In the genomic region with DNA sequence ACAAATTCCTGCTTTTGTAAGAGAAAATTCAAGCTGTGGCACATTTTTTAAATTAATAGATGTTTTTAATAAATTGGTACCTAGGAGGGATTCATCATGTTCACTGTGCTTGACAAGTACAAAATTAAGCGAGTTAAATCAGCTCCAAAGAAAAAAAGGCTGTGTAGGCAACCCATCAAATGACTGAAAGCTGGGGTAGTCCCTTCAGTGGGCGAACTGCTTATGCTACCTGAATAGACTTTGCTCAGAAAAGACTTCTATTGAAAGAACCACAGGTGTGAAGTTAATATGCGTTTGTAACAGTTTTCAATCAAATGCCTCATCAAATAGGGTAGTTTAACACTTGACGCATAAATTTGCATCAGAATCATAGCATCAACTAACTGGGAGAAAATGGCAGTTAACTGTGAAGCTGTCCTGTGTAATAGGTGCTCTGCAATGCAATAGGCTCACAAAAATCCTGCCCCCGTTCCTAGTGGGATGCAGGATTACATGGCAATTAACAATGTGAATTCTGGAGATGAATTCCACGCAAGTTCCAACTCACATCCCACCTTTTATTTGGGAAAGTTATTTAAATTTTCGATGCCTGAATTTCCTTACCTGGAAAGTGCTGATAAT, we compare ENCODE assay signal across 2 cellular contexts.
TF ChIP-seq lines count a peak whose summit lies in the region.

No MANE protein-coding gene starts in this region.

TF ChIP-seq in WTC11, 78 proteins besides CTCF, POLR2A, EP300 and RAD21:
- TF ChIP-seq, protein P1, sequence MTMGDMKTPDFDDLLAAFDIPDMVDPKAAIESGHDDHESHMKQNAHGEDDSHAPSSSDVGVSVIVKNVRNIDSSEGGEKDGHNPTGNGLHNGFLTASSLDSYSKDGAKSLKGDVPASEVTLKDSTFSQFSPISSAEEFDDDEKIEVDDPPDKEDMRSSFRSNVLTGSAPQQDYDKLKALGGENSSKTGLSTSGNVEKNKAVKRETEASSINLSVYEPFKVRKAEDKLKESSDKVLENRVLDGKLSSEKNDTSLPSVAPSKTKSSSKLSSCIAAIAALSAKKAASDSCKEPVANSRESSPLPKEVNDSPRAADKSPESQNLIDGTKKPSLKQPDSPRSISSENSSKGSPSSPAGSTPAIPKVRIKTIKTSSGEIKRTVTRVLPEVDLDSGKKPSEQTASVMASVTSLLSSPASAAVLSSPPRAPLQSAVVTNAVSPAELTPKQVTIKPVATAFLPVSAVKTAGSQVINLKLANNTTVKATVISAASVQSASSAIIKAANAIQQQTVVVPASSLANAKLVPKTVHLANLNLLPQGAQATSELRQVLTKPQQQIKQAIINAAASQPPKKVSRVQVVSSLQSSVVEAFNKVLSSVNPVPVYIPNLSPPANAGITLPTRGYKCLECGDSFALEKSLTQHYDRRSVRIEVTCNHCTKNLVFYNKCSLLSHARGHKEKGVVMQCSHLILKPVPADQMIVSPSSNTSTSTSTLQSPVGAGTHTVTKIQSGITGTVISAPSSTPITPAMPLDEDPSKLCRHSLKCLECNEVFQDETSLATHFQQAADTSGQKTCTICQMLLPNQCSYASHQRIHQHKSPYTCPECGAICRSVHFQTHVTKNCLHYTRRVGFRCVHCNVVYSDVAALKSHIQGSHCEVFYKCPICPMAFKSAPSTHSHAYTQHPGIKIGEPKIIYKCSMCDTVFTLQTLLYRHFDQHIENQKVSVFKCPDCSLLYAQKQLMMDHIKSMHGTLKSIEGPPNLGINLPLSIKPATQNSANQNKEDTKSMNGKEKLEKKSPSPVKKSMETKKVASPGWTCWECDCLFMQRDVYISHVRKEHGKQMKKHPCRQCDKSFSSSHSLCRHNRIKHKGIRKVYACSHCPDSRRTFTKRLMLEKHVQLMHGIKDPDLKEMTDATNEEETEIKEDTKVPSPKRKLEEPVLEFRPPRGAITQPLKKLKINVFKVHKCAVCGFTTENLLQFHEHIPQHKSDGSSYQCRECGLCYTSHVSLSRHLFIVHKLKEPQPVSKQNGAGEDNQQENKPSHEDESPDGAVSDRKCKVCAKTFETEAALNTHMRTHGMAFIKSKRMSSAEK (CRISPR knock-in tag; IDR thresholded peaks at IDR 0.05; ENCODE audit: borderline replicate concordance), result no peak
- TF ChIP-seq, protein P2, sequence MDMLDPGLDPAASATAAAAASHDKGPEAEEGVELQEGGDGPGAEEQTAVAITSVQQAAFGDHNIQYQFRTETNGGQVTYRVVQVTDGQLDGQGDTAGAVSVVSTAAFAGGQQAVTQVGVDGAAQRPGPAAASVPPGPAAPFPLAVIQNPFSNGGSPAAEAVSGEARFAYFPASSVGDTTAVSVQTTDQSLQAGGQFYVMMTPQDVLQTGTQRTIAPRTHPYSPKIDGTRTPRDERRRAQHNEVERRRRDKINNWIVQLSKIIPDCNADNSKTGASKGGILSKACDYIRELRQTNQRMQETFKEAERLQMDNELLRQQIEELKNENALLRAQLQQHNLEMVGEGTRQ (CRISPR knock-in tag; IDR thresholded peaks at IDR 0.05), result no peak
- TF ChIP-seq, protein P3, sequence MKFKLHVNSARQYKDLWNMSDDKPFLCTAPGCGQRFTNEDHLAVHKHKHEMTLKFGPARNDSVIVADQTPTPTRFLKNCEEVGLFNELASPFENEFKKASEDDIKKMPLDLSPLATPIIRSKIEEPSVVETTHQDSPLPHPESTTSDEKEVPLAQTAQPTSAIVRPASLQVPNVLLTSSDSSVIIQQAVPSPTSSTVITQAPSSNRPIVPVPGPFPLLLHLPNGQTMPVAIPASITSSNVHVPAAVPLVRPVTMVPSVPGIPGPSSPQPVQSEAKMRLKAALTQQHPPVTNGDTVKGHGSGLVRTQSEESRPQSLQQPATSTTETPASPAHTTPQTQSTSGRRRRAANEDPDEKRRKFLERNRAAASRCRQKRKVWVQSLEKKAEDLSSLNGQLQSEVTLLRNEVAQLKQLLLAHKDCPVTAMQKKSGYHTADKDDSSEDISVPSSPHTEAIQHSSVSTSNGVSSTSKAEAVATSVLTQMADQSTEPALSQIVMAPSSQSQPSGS (CRISPR knock-in tag; IDR thresholded peaks at IDR 0.05; ENCODE audit: borderline replicate concordance, low read depth), result no peak
- TF ChIP-seq, protein P4, sequence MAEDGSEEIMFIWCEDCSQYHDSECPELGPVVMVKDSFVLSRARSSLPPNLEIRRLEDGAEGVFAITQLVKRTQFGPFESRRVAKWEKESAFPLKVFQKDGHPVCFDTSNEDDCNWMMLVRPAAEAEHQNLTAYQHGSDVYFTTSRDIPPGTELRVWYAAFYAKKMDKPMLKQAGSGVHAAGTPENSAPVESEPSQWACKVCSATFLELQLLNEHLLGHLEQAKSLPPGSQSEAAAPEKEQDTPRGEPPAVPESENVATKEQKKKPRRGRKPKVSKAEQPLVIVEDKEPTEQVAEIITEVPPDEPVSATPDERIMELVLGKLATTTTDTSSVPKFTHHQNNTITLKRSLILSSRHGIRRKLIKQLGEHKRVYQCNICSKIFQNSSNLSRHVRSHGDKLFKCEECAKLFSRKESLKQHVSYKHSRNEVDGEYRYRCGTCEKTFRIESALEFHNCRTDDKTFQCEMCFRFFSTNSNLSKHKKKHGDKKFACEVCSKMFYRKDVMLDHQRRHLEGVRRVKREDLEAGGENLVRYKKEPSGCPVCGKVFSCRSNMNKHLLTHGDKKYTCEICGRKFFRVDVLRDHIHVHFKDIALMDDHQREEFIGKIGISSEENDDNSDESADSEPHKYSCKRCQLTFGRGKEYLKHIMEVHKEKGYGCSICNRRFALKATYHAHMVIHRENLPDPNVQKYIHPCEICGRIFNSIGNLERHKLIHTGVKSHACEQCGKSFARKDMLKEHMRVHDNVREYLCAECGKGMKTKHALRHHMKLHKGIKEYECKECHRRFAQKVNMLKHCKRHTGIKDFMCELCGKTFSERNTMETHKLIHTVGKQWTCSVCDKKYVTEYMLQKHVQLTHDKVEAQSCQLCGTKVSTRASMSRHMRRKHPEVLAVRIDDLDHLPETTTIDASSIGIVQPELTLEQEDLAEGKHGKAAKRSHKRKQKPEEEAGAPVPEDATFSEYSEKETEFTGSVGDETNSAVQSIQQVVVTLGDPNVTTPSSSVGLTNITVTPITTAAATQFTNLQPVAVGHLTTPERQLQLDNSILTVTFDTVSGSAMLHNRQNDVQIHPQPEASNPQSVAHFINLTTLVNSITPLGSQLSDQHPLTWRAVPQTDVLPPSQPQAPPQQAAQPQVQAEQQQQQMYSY (CRISPR knock-in tag; IDR thresholded peaks at IDR 0.05), result no peak
- TF ChIP-seq, protein P5, sequence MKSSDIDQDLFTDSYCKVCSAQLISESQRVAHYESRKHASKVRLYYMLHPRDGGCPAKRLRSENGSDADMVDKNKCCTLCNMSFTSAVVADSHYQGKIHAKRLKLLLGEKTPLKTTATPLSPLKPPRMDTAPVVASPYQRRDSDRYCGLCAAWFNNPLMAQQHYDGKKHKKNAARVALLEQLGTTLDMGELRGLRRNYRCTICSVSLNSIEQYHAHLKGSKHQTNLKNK (CRISPR knock-in tag; IDR thresholded peaks at IDR 0.05), result no peak
- TF ChIP-seq ZBTB21 (CRISPR knock-in tag; IDR thresholded peaks at IDR 0.05; ENCODE audit: borderline replicate concordance), result no peak
- TF ChIP-seq NR1H2 (CRISPR knock-in tag; IDR thresholded peaks at IDR 0.05), result no peak
- TF ChIP-seq MYBL2 (CRISPR knock-in tag; IDR thresholded peaks at IDR 0.05), result no peak
- no peak for TF ChIP-seq SMAD4 (CRISPR knock-in tag; IDR thresholded peaks at IDR 0.05)
- no peak for TF ChIP-seq ESRRA (CRISPR knock-in tag; IDR thresholded peaks at IDR 0.05; ENCODE audit: borderline replicate concordance)
- no peak for TF ChIP-seq KAT7 (CRISPR knock-in tag; IDR thresholded peaks at IDR 0.05; ENCODE audit: borderline replicate concordance)
- TF ChIP-seq CREB1 (CRISPR knock-in tag; IDR thresholded peaks at IDR 0.05), result no peak
- TF ChIP-seq NFYB (CRISPR knock-in tag; conservative IDR thresholded peaks at IDR 0.05; ENCODE audit: low read depth), result no peak
- no peak for TF ChIP-seq ELF4 (CRISPR knock-in tag; IDR thresholded peaks at IDR 0.05; ENCODE audit: low read depth)
- TF ChIP-seq ZNF423 (CRISPR knock-in tag; IDR thresholded peaks at IDR 0.05), result no peak

TF ChIP-seq in H1, 55 proteins besides CTCF, POLR2A, EP300 and RAD21:
- no peak for TF ChIP-seq NRF1 (IDR thresholded peaks at IDR 0.05; ENCODE audit: low read depth, low read length)
- no peak for TF ChIP-seq TBP (IDR thresholded peaks at IDR 0.05; ENCODE audit: low read depth, low read length)
- TF ChIP-seq TAF1 (IDR thresholded peaks at IDR 0.05; ENCODE audit: low read depth, low read length), result no peak
- no peak for TF ChIP-seq SUZ12 (IDR thresholded peaks at IDR 0.05; ENCODE audit: low read length)
